In genomic region chr1:209883341-209883971, GRCh38 we compare ENCODE assay signal across 11 cellular contexts. TPM values are rescaled to one million over a fixed set of nuclear protein-coding genes. Genes with fewer than 3 reads are reported as not detected.
A peak's percentile ranks its signal among the peaks of the same experiment; 100 is the strongest.
DNase-seq lines count a peak whose midpoint lies in the region; ATAC-seq and TF ChIP-seq lines count a peak whose summit lies in the region.
"Had no signal": no experiment of that assay in that cellular context is flagged by ENCODE, and none has a peak within 500 bp of the region (broad histone marks: within the 10 kb centered on the region; RNA-seq: fewer than 3 reads in every experiment).

No MANE protein-coding gene starts in this region.

- no peaks in the 10 kb centered on the region for H3K36me3 ChIP-seq in fibroblast of lung (ENCODE audit: control insufficient read depth, insufficient read depth, low read length)

- peak overlapping the region; percentile 64 for H3K27ac ChIP-seq in fibroblast of lung (ENCODE audit: insufficient read depth, low read length)
- H3K27ac ChIP-seq: parathyroid adenoma had no signal

- TF ChIP-seq CTCF in fibroblast of lung (conservative IDR thresholded peaks at IDR 0.05 in 1 of 2, IDR thresholded peaks at IDR 0.05 in 1 of 2; ENCODE audit: low read depth in 1 of 2, low read length in 2 of 2): peak in 1 of 2 donors; percentile 7

- peak; percentile 55 for ATAC-seq in sciatic nerve

- no peak overlapping the region for H3K9ac ChIP-seq in fibroblast of lung (ENCODE audit: insufficient read depth, low read length)
- H3K9ac ChIP-seq: parathyroid adenoma had no signal

- no peaks in the 10 kb centered on the region for H3K79me2 ChIP-seq in fibroblast of lung (ENCODE audit: control insufficient read depth, insufficient read depth, low read length)
- H3K79me2 ChIP-seq: parathyroid adenoma had no signal

- peaks cover 9% of the 10 kb centered on the region for H3K27me3 ChIP-seq in fibroblast of lung (ENCODE audit: control insufficient read depth, insufficient read depth, low read length)

- H2AFZ ChIP-seq in fibroblast of lung (ENCODE audit: low read length): peak overlapping the region; percentile 9
- H2AFZ ChIP-seq: parathyroid adenoma had no signal

- intact Hi-C loops in sciatic nerve (cut with DNase I): no loop called here

- H4K20me1 ChIP-seq in fibroblast of lung (ENCODE audit: control insufficient read depth, extremely low read depth, insufficient read depth, low read length): no peaks in the 10 kb centered on the region

- no peak overlapping the region for H3K4me2 ChIP-seq in fibroblast of lung (ENCODE audit: extremely low read depth, insufficient read depth, low read length)

- no peak overlapping the region for H3K4me3 ChIP-seq in fibroblast of lung (replicated peaks in 1 of 4; ENCODE audit: control extremely low read depth in 1 of 4, insufficient read depth in 1 of 4, low read depth in 3 of 4, low read length in 4 of 4)

- DNase-seq in ELR (ENCODE audit: low read depth): peak; percentile 83
- peak; percentile 77 for DNase-seq in RPMI7951 (ENCODE audit: low read depth)
- DNase-seq in fibroblast of lung (ENCODE audit: low read depth in 2 of 2): peak; percentile 87 to 95
- DNase-seq in sciatic nerve (ENCODE audit: low spot score): no peak
- DNase-seq in HT-29 (ENCODE audit: low spot score): no peak
- no peak for DNase-seq in middle frontal gyrus (ENCODE audit: extremely low spot score, low spot score)
- no peak for DNase-seq in NCI-H774 (lab: John Stamatoyannopoulos, UW)
- no peak for DNase-seq in NCI-H187 (lab: John Stamatoyannopoulos, UW)
- DNase-seq: activated naive CD4-positive, alpha-beta T cell; NCI-H526 had no signal

- no peaks in the 10 kb centered on the region for H3K9me3 ChIP-seq in fibroblast of lung (ENCODE audit: control insufficient read depth, insufficient read depth, low read depth, low read length)

- H3K4me1 ChIP-seq in fibroblast of lung (ENCODE audit: control insufficient read depth, extremely low read depth, insufficient read depth, low read length): peaks cover 19% of the 10 kb centered on the region
- H3K4me1 ChIP-seq: parathyroid adenoma had no signal

RNA-seq across cellular contexts. Expression of gene SYT14, which starts 54.6 kb away (rescaled TPM):
- 1.1 and 2.2 TPM in 2 replicates for total RNA-seq in RPMI7951 (2014; rRNA removed; shearing (Covaris generic))
- total RNA-seq in fibroblast of lung: 0.26 and 0.99 TPM in 2 replicates
- 0.84 and 0.93 TPM in 2 replicates for polyA plus RNA-seq in fibroblast of lung
- 0.40 and 0.43 TPM in 2 replicates for polyA plus RNA-seq in fibroblast of lung (2012)
- polyA minus RNA-seq in fibroblast of lung (ENCODE audit: low replicate concordance): not detected in 2 replicates
- 3.8 TPM for total RNA-seq in sciatic nerve
- not detected in 2 replicates for total RNA-seq in HT-29 (2014; rRNA removed; shearing (Covaris generic))

RNA-seq across cellular contexts. Expression of gene UTP25, which starts 55.7 kb away (rescaled TPM):
- total RNA-seq in RPMI7951 (2014; rRNA removed; shearing (Covaris generic)): 5.3 and 7.0 TPM in 2 replicates
- 6.9 and 10.4 TPM in 2 replicates for total RNA-seq in fibroblast of lung
- polyA plus RNA-seq in fibroblast of lung: 12.3 and 13.8 TPM in 2 replicates
- 5.8 and 6.7 TPM in 2 replicates for polyA plus RNA-seq in fibroblast of lung (2012)
- polyA minus RNA-seq in fibroblast of lung (ENCODE audit: low replicate concordance): 5.1 and 6.2 TPM in 2 replicates
- total RNA-seq in sciatic nerve: 7.7 TPM
- 6.7 and 7.2 TPM in 2 replicates for total RNA-seq in HT-29 (2014; rRNA removed; shearing (Covaris generic))

Comparison
In these comparisons a context has a peak if more than half of its experiments do, and no peak if none do; other contexts are left out.
1. DNase-seq: peak in ELR (single experiment), RPMI7951 (single experiment) and fibroblast of lung (2 of 2); none in sciatic nerve (single experiment), HT-29 (single experiment), middle frontal gyrus (single experiment), NCI-H774 (single experiment) and NCI-H187 (0 of 2).